ENCODE assay signal across 19 cellular contexts in genomic region chr2:8137801-8138200, GRCh38.
"Had no signal": no experiment of that assay in that cellular context is flagged by ENCODE, and none has a peak within 500 bp of the region (broad histone marks: within the 10 kb centered on the region; RNA-seq: fewer than 3 reads in every experiment).

No MANE protein-coding gene starts in this region.

- H3K36me3 Mint-ChIP-seq: activated naive CD4-positive, alpha-beta T cell treated with anti-CD3 and anti-CD28 coated beads, Interleukin-2, amount 10 ng/mL, durations not matched to agents 7 days and 5 days; WTC11 had no signal

- H3K27me3 ChIP-seq: cardiac muscle cell, thyroid gland had no signal

- H3K4me3 Mint-ChIP-seq: activated naive CD4-positive, alpha-beta T cell treated with anti-CD3 and anti-CD28 coated beads, Interleukin-2, amount 10 ng/mL, durations not matched to agents 7 days and 5 days; activated T-cell treated with anti-CD3 and anti-CD28 coated beads, Interleukin-2, amount 50 U/mL, for 24 hours; stimulated activated naive B cell treated with anti-CD40 and anti-IgM and Interleukin-4, amounts not matched to agents 10 μg/mL and 1 μg/mL and 100 μg/mL, for 72 hours; WTC11 had no signal

- H3K36me3 ChIP-seq: cardiac muscle cell, lower lobe of right lung, thyroid gland had no signal

- ATAC-seq: foreskin keratinocyte; left colon; lower lobe of right lung; mucosa of descending colon; stimulated activated naive B cell treated with anti-CD40 and anti-IgM and Interleukin-4, amounts not matched to agents 10 μg/mL and 1 μg/mL and 100 μg/mL, for 72 hours; WTC11 had no signal

- H3K27ac Mint-ChIP-seq: activated naive CD4-positive, alpha-beta T cell treated with anti-CD3 and anti-CD28 coated beads, Interleukin-2, amount 10 ng/mL, durations not matched to agents 7 days and 5 days; activated T-cell treated with anti-CD3 and anti-CD28 coated beads, Interleukin-2, amount 50 U/mL, for 24 hours; stimulated activated naive B cell treated with anti-CD40 and anti-IgM and Interleukin-4, amounts not matched to agents 10 μg/mL and 1 μg/mL and 100 μg/mL, for 72 hours; WTC11 had no signal

- H3K4me1 ChIP-seq: foreskin keratinocyte, thyroid gland had no signal

- H3K9me3 Mint-ChIP-seq: activated T-cell treated with anti-CD3 and anti-CD28 coated beads, Interleukin-2, amount 50 U/mL, for 24 hours; WTC11 had no signal

- H3K4me3 ChIP-seq: cardiac muscle cell, lower lobe of right lung, mucosa of descending colon, thyroid gland had no signal

- DNase-seq: activated CD8-positive, alpha-beta memory T cell treated with anti-CD3 and anti-CD28 coated beads for 24 hours; activated CD8-positive, alpha-beta memory T cell treated with anti-CD3 and anti-CD28 coated beads, Interleukin-2, amount 50 U/mL, for 4 hours; activated effector memory CD4-positive, alpha-beta T cell treated with Interleukin-2 at 50 U/mL for 16 hours; activated naive CD4-positive, alpha-beta T cell treated with anti-CD3 and anti-CD28 coated beads, Interleukin-2, amount 10 ng/mL, durations not matched to agents 7 days and 5 days; activated T-cell treated with anti-CD3 and anti-CD28 coated beads, Interleukin-2, amount 50 U/mL, for 24 hours; effector CD4-positive, alpha-beta T cell; foreskin keratinocyte; left colon; lower lobe of right lung; mesendoderm; mucosa of descending colon; nucleus accumbens; stimulated activated CD4-positive, alpha-beta T cell treated with anti-CD3 and anti-CD28 coated beads, Interleukin-2, amount 100 ng/mL, for 48 hours; stimulated activated CD8-positive, alpha-beta memory T cell treated with anti-CD3 and anti-CD28 coated beads, Interleukin-4, amount 100 ng/mL, for 48 hours; stimulated activated naive B cell treated with anti-CD40 and anti-IgM and Interleukin-4, amounts not matched to agents 10 μg/mL and 1 μg/mL and 100 μg/mL, for 72 hours; substantia nigra; thyroid gland had no signal

- H3K9me3 ChIP-seq: lower lobe of right lung, mucosa of descending colon, thyroid gland had no signal

- H3K27ac ChIP-seq: cardiac muscle cell, foreskin keratinocyte, thyroid gland had no signal
